In the genomic region with DNA sequence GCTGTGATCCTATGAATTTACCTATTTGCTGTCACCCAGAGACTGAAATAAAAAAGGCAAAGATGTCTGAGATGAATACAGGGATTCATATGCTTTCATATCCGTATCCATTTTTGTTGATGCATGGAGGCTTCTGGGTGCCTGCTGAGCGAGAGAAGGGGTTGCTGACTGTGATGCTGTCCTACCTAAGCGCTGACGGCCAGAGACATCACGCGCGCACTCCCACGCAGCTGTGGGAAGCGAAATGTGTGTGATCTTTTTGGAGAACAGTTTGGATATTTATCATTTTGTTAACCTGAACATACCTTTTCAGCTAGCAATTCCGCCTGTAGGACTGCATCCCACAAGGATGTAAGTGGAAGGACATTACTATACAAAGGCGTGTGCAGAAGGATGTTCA, we compare ENCODE assay signal across 29 cellular contexts.
"Had no signal": no experiment of that assay in that cellular context is flagged by ENCODE, and none has a peak within 500 bp of the region (broad histone marks: within the 10 kb centered on the region; RNA-seq: fewer than 3 reads in every experiment).

No MANE protein-coding gene starts in this region.

- H3K4me2 ChIP-seq: hepatocyte had no signal

- H2AFZ ChIP-seq: hepatocyte had no signal

- H3K27ac Mint-ChIP-seq: dendritic cell treated with granulocyte-macrophage colony-stimulating factor and Interleukin-4, amounts not matched to agents 40 ng/mL and 50 ng/mL, for 4 days; immature natural killer cell; mesothelial cell of epicardium; naive thymus-derived CD4-positive, alpha-beta T cell; natural killer cell had no signal

- H3K4me3 ChIP-seq: colonic mucosa, esophagus squamous epithelium, gastrocnemius medialis, hepatocyte, left lung, lower lobe of right lung had no signal

- H3K27me3 ChIP-seq: colonic mucosa, esophagus squamous epithelium, hepatocyte, left lung had no signal

- H3K27me3 Mint-ChIP-seq: dendritic cell treated with granulocyte-macrophage colony-stimulating factor and Interleukin-4, amounts not matched to agents 40 ng/mL and 50 ng/mL, for 4 days had no signal

- H3K9me3 ChIP-seq: colonic mucosa, esophagus squamous epithelium, gastrocnemius medialis, left lung, lower lobe of right lung had no signal

- H3K36me3 ChIP-seq: colonic mucosa, esophagus squamous epithelium, gastrocnemius medialis, left lung, lower lobe of right lung had no signal

- FAIRE-seq: endometrium, kidney had no signal

- DNase-seq: colonic mucosa; cortex of kidney; effector CD4-positive, alpha-beta T cell; effector memory CD4-positive, alpha-beta T cell; erythroblast; esophagus squamous epithelium; foreskin fibroblast; foreskin melanocyte; gastrocnemius medialis; glutamatergic neuron; head of caudate nucleus; hypothalamus; immature natural killer cell; islet precursor cell; kidney; kidney glomerular epithelial cell; left colon; left lung; left ventricle myocardium superior; lower lobe of right lung; mesenchymal stem cell; naive thymus-derived CD4-positive, alpha-beta T cell; natural killer cell had no signal

- H3K27ac ChIP-seq: colonic mucosa, epithelial cell of prostate, esophagus squamous epithelium, gastrocnemius medialis, hepatocyte, left lung, lower lobe of right lung had no signal

- H3K9me3 Mint-ChIP-seq: dendritic cell treated with granulocyte-macrophage colony-stimulating factor and Interleukin-4, amounts not matched to agents 40 ng/mL and 50 ng/mL, for 4 days; immature natural killer cell; mesothelial cell of epicardium; naive thymus-derived CD4-positive, alpha-beta T cell; natural killer cell had no signal

- H3K4me3 Mint-ChIP-seq: dendritic cell treated with granulocyte-macrophage colony-stimulating factor and Interleukin-4, amounts not matched to agents 40 ng/mL and 50 ng/mL, for 4 days; immature natural killer cell; mesothelial cell of epicardium; naive thymus-derived CD4-positive, alpha-beta T cell; natural killer cell had no signal

- H3K4me1 ChIP-seq: colonic mucosa, gastrocnemius medialis had no signal

- H3K36me3 Mint-ChIP-seq: naive thymus-derived CD4-positive, alpha-beta T cell; natural killer cell had no signal

- ATAC-seq: esophagus mucosa; gastrocnemius medialis; left colon; left lung; left ventricle myocardium superior; lower lobe of right lung; naive thymus-derived CD4-positive, alpha-beta T cell; natural killer cell had no signal
